ENCODE assay signal across 1 cellular context in genomic region chr9:129669946-129670345, GRCh38.
TF ChIP-seq lines count a peak whose summit lies in the region.

No MANE protein-coding gene starts in this region.

TF ChIP-seq in K562, 482 proteins besides CTCF, POLR2A, EP300 and RAD21:
- TF ChIP-seq ZNF143 (CRISPR knock-in tag; IDR thresholded peaks at IDR 0.05) (0 out of 2 replicates have a peak, but pooled peaks have one; percentile 31), CREM (IDR thresholded peaks at IDR 0.05; ENCODE audit: low read depth) (0 out of 2 replicates have a peak, but pooled peaks have one; percentile 12), CBFB (CRISPR knock-in tag; IDR thresholded peaks at IDR 0.05) (no peak), SIN3B (IDR thresholded peaks at IDR 0.05; ENCODE audit: low read depth) (no peak)
TF ChIP-seq in K562: peak in this region for 2.
